ENCODE assay signal across 18 cellular contexts in genomic region chr11:73175551-73176144, GRCh38. TPM values are rescaled to one million over a fixed set of nuclear protein-coding genes. Genes with fewer than 3 reads are reported as not detected.
DNase-seq lines count a peak whose midpoint lies in the region; ATAC-seq, FAIRE-seq and TF ChIP-seq lines count a peak whose summit lies in the region.
"Had no signal": no experiment of that assay in that cellular context is flagged by ENCODE, and none has a peak within 500 bp of the region (broad histone marks: within the 10 kb centered on the region; RNA-seq: fewer than 3 reads in every experiment).

No MANE protein-coding gene starts in this region.

- no peak for TF ChIP-seq POLR2A in sigmoid colon (IDR thresholded peaks at IDR 0.05)
- TF ChIP-seq POLR2A in upper lobe of left lung (IDR thresholded peaks at IDR 0.05) = no peak

- 53 to 68% methylated on average over 5 of the region's 5 CpGs for WGBS in sigmoid colon, 2 donors
- WGBS in upper lobe of left lung, 2 donors = 60 to 66% methylated on average over 5 of the region's 5 CpGs

- no peak for TF ChIP-seq CTCF in sigmoid colon (IDR thresholded peaks at IDR 0.05)
- TF ChIP-seq CTCF in upper lobe of left lung (IDR thresholded peaks at IDR 0.05) = no peak

- H3K36me3 ChIP-seq in sigmoid colon = no peaks in the 10 kb centered on the region
- H3K36me3 ChIP-seq in upper lobe of left lung = no peaks in the 10 kb centered on the region
- H3K36me3 ChIP-seq: colonic mucosa, upper lobe of right lung had no signal

- ATAC-seq in upper lobe of left lung (ENCODE audit: low FRiP score in 2 of 2) = no peak
- no peak for ATAC-seq in HG02852 (IDR thresholded peaks at IDR 0.05; ENCODE audit: unreplicated experiment)
- ATAC-seq: upper lobe of right lung had no signal

- H3K27ac ChIP-seq in sigmoid colon = peak overlapping the region in 1 of 4 donors; percentile 2
- H3K27ac ChIP-seq in upper lobe of left lung = peak overlapping the region in 1 of 4 donors; percentile 78
- H3K27ac ChIP-seq: colonic mucosa, epithelial cell of prostate, upper lobe of right lung had no signal

- intact Hi-C loops in sigmoid colon (cut with DNase I) = loop anchor here (5.0 kb wide), 1 partner anchor 253 kb away; no protein-coding TSS in a partner anchor

- no peaks in the 10 kb centered on the region for H3K27me3 ChIP-seq in sigmoid colon
- H3K27me3 ChIP-seq in upper lobe of left lung = no peaks in the 10 kb centered on the region
- H3K27me3 ChIP-seq: colonic mucosa, upper lobe of right lung had no signal

- H3K9me3 ChIP-seq in sigmoid colon = no peaks in the 10 kb centered on the region
- H3K9me3 ChIP-seq in upper lobe of left lung = no peaks in the 10 kb centered on the region
- H3K9me3 ChIP-seq: colonic mucosa, upper lobe of right lung had no signal

- H3K4me3 ChIP-seq in sigmoid colon (no peak overlapping the region), upper lobe of left lung (no peak overlapping the region)
- H3K4me3 ChIP-seq: colonic mucosa, upper lobe of right lung had no signal

- TF ChIP-seq EP300 in sigmoid colon (IDR thresholded peaks at IDR 0.05) (no peak), upper lobe of left lung (IDR thresholded peaks at IDR 0.05) (no peak)

- H3K4me1 ChIP-seq in sigmoid colon = peaks cover 0 to 15% (median 13%) of the 10 kb centered on the region in 4 donors
- H3K4me1 ChIP-seq in upper lobe of left lung = peaks cover 18 to 37% (median 25%) of the 10 kb centered on the region in 4 donors
- H3K4me1 ChIP-seq: colonic mucosa had no signal

- DNase-seq in GM19239 (ENCODE audit: insufficient read length, low spot score) (no peak), amniotic epithelial cell (ENCODE audit: low read depth) (peak; percentile 21), left kidney (ENCODE audit: low read depth, low spot score) (peak; percentile 62), sigmoid colon (peak; percentile 45), SW 1271 (lab: John Stamatoyannopoulos, UW) (no peak), upper lobe of left lung (no peak), DMS53 (lab: John Stamatoyannopoulos, UW) (no peak)
- DNase-seq: activated CD4-positive, alpha-beta T cell treated with anti-CD3 and anti-CD28 coated beads, Interleukin-2, amount 50 U/mL, for 1 hour; colonic mucosa; GOT3; NK-92 treated with Interleukin-12 subunit alpha and Interleukin-12 subunit beta, amount 100 ng/mL, for 24 hours; SHP77 treated with DMSO at 0.1 percent for 48 hours; stimulated activated CD4-positive, alpha-beta T cell treated with anti-CD3 and anti-CD28 coated beads, Interleukin-1b, Interleukin-23, amount 100 ng/mL, for 48 hours; T-helper 9 cell; upper lobe of right lung had no signal

- FAIRE-seq in GM19239 (lab: Jason Lieb, UNC) = peak; percentile 33
- FAIRE-seq: islet of Langerhans had no signal

RNA-seq across cellular contexts. Expression of gene FCHSD2, which starts 33.5 kb away (rescaled TPM):
- total RNA-seq in sigmoid colon (10 to 100 TPM; 16.4 to 36.3 (median 19.4) TPM), upper lobe of left lung (10 to 100 TPM; 22.5 to 55.6 (median 42.7) TPM)
- 10 to 100 TPM in 1 of 3 donors, 1 to 10 TPM in 2; 6.9 to 19.3 (median 7.2) TPM for polyA plus RNA-seq in sigmoid colon

RNA-seq across cellular contexts. Expression of gene P2RY2, which starts 42.4 kb away (rescaled TPM):
- total RNA-seq in sigmoid colon = under 1 TPM in 1 of 4 donors, not detected in 3; 0.16 TPM
- 1 to 10 TPM; 3.0 to 6.2 (median 4.2) TPM for polyA plus RNA-seq in sigmoid colon
- total RNA-seq in upper lobe of left lung = 10 to 100 TPM in 4 of 6 donors, 1 to 10 TPM in 2; 7.8 to 15.0 (median 11.7) TPM

Comparison
In these comparisons a context has a peak if more than half of its experiments do, and no peak if none do; other contexts are left out.
1. DNase-seq: peak in amniotic epithelial cell (single experiment), left kidney (single experiment) and sigmoid colon (single experiment); none in GM19239 (single experiment), SW 1271 (0 of 2), upper lobe of left lung (0 of 2) and DMS53 (single experiment).
2. RNA of gene P2RY2, which starts 42.4 kb away (total RNA-seq): 7.8 to 15.0 TPM in upper lobe of left lung; 0.16 TPM in sigmoid colon; every median in the first group is over 4 times any median in the second.